ENCODE assay signal across 20 cellular contexts in the genomic region with DNA sequence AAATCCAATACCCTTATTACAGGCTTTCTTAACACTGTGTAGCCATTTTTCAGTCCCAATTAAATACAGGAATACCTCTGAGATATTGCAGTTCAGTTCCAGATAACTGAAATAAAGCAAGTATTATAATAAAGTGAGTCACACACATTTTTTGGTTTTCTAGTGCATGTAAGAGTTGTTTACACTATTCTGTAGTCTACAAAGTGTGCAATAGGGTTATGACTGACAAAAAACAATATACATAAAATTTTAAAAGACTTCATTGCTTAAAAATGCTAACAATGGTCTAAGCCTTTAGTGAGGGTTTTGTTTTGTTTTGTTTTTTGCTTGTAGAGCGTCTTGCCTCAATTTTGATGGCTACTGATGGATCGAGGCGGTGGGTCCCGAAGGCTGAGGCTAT.
DNase-seq lines count a peak whose midpoint lies in the region; ATAC-seq and TF ChIP-seq lines count a peak whose summit lies in the region.
"Had no signal": no experiment of that assay in that cellular context is flagged by ENCODE, and none has a peak within 500 bp of the region (broad histone marks: within the 10 kb centered on the region; RNA-seq: fewer than 3 reads in every experiment).

No MANE protein-coding gene starts in this region.

- H3K9ac ChIP-seq in PC-3 (ENCODE audit: low read length) = no peak overlapping the region

- no peaks in the 10 kb centered on the region for H3F3A ChIP-seq in PC-3 (ENCODE audit: low read length, unreplicated experiment)

- CTCF ChIA-PET in PC-3 (lab: Charles Lee) = no interaction called here

- H3K36me3 ChIP-seq in PC-3 (ENCODE audit: low read depth, low read length) = no peaks in the 10 kb centered on the region

- ATAC-seq in PC-3 = peak; percentile 60
- ATAC-seq: A549, GM12878, GM23338 had no signal

- no peaks in the 10 kb centered on the region for H3K9me2 ChIP-seq in PC-3 (replicated peaks; ENCODE audit: low read length)

- TF ChIP-seq CTCF in PC-3 (conservative IDR thresholded peaks at IDR 0.05; ENCODE audit: low read depth, low read length) (no peak), fibroblast of villous mesenchyme (IDR thresholded peaks at IDR 0.05; ENCODE audit: insufficient read depth, low read depth, low read length) (no peak)

- H2AFZ ChIP-seq in PC-3 (ENCODE audit: low read length) = no peak overlapping the region
- H2AFZ ChIP-seq: GM23338 had no signal

- no peak overlapping the region for H3K27ac ChIP-seq in PC-3 (ENCODE audit: low read length)
- H3K27ac ChIP-seq: A549 had no signal

- intact Hi-C loops in PC-3 (cut with micrococcal nuclease) = loop anchor here (1.0 kb wide), 1 partner anchor 38 kb away; no protein-coding TSS in a partner anchor

- H3K4me1 ChIP-seq in PC-3 (ENCODE audit: insufficient read depth, low read length) = no peaks in the 10 kb centered on the region; the same call in 1 of the 2 replicates
- H3K4me1 ChIP-seq: A549 had no signal

- POLR2A ChIA-PET in PC-3 (lab: Charles Lee; ENCODE audit: unreplicated experiment) = no interaction called here

- no peaks in the 10 kb centered on the region for H4K20me1 ChIP-seq in PC-3 (ENCODE audit: low read length)

- H3K9me3 ChIP-seq in PC-3 (ENCODE audit: low read length) = no peaks in the 10 kb centered on the region
- H3K9me3 ChIP-seq: A549 had no signal

- H3K27me3 ChIP-seq in PC-3 (ENCODE audit: low read length) = no peaks in the 10 kb centered on the region

- DNase-seq in EH (ENCODE audit: low read depth) = peak; percentile 27
- DNase-seq in PC-3 = peak; percentile 13
- DNase-seq in amniotic stem cell (lab: John Stamatoyannopoulos, UW) = peak; percentile 16
- peak; percentile 50 for DNase-seq in fibroblast of villous mesenchyme (ENCODE audit: low read depth)
- DNase-seq in NCI-H1092 (lab: John Stamatoyannopoulos, UW) = no peak
- DNase-seq in NOMO-1 (lab: John Stamatoyannopoulos, UW; ENCODE audit: unreplicated experiment in 2 of 2) = no peak
- DNase-seq in stimulated activated CD8-positive, alpha-beta memory T cell treated with anti-CD3 and anti-CD28 coated beads, Interleukin-4, amount 100 ng/mL, for 48 hours = no peak
- DNase-seq: 8988T; ACHN; C1 segment of cervical spinal cord; Calu3; CD4-positive, alpha-beta memory T cell; COR-L47; DMS53; DMS79 treated with DMSO at 0.1 percent for 48 hours; GDM1; HCEC 1CT had no signal

- no peaks in the 10 kb centered on the region for H3K79me2 ChIP-seq in PC-3 (ENCODE audit: low read length)

- H3K4me3 ChIP-seq in PC-3 (ENCODE audit: low read length) = no peak overlapping the region
- no peak overlapping the region for H3K4me3 ChIP-seq in fibroblast of villous mesenchyme (ENCODE audit: low read depth, low read length)
- H3K4me3 ChIP-seq: A549, GM12878, GM23338 had no signal

- no peak overlapping the region for H3K4me2 ChIP-seq in PC-3 (ENCODE audit: low read length)
- H3K4me2 ChIP-seq: A549, GM23338 had no signal

- BruUV-seq in PC-3 (replicated peaks; lab: Mats Ljungman, UMichigan) = no TSS peak

Comparison
In these comparisons a context has a peak if more than half of its experiments do, and no peak if none do; other contexts are left out.
1. DNase-seq: peak in EH (single experiment), PC-3 (single experiment), amniotic stem cell (single experiment) and fibroblast of villous mesenchyme (single experiment); none in NCI-H1092 (single experiment), NOMO-1 (0 of 2) and stimulated activated CD8-positive, alpha-beta memory T cell treated with anti-CD3 and anti-CD28 coated beads, Interleukin-4, amount 100 ng/mL, for 48 hours (single experiment).